In the genomic region with DNA sequence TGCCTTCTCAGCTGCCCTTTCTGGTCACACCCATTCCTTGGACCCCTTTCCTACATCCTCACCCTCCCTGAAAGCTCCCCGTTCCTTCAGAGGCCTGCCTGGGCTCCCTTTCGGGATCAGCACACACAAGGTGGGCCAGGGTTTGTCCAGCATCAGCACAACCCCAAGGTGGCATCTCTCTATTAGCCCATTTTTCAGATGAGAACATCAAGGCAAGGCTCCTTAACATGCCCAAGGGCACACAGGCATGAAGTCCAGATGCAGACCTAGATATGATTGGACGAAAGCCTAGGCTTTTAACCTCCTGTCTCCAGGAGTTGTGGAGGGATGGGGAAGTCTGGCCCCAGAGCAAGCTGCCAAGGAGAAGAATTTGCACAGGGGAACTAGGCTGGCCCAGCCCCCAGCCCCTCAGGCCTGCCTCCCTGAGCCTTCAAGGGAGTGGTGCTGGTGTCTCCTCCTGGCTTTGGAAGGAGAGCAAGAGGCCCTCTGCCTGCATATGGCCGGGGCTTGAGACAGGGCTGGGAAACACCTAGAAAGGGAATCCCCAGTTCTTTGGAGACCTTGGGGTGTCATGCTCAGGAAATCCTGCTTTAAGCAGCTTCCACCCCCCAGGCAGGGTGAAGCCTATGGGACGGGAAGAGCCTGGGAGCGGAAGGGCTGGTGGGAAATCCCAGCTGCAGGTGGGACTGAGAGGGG, we compare ENCODE assay signal across 20 cellular contexts. TPM values are rescaled to one million over a fixed set of nuclear protein-coding genes. Genes with fewer than 3 reads are reported as not detected.
DNase-seq lines count a peak whose midpoint lies in the region; ATAC-seq and TF ChIP-seq lines count a peak whose summit lies in the region.
"Had no signal": no experiment of that assay in that cellular context is flagged by ENCODE, and none has a peak within 500 bp of the region (broad histone marks: within the 10 kb centered on the region; RNA-seq: fewer than 3 reads in every experiment).

No MANE protein-coding gene starts in this region.

- peak overlapping the region in 1 of 2 experiments; percentile 32 for H3K4me3 ChIP-seq in neutrophil (ENCODE audit: low read depth in 1 of 2, low read length in 1 of 2)

- H3K4me1 ChIP-seq in neutrophil (ENCODE audit: control insufficient read depth in 1 of 2, insufficient read depth in 1 of 2, low read depth in 1 of 2, low read length in 1 of 2) = peaks cover 60 to 66% of the 10 kb centered on the region in 2 experiments

- H3K36me3 Mint-ChIP-seq in activated T-cell treated with anti-CD3 and anti-CD28 coated beads, Interleukin-2, amount 50 U/mL, for 24 hours (ENCODE audit: low read depth) = no peaks in the 10 kb centered on the region
- no peaks in the 10 kb centered on the region for H3K36me3 Mint-ChIP-seq in activated T-cell treated with anti-CD3 and anti-CD28 coated beads, Interleukin-2, amount 50 U/mL, for 72 hours (ENCODE audit: insufficient read depth in 2 of 2)
- H3K36me3 Mint-ChIP-seq in endothelial cell (ENCODE audit: low read depth, unreplicated experiment) = no peaks in the 10 kb centered on the region
- H3K36me3 Mint-ChIP-seq in activated naive CD8-positive, alpha-beta T cell treated with anti-CD3 and anti-CD28 coated beads for 36 hours = peaks cover 1% of the 10 kb centered on the region
- H3K36me3 Mint-ChIP-seq in activated naive CD8-positive, alpha-beta T cell treated with anti-CD3 and anti-CD28 coated beads, Interleukin-2, amount 50 U/mL, for 24 hours (ENCODE audit: low read depth) = no peaks in the 10 kb centered on the region
- H3K36me3 Mint-ChIP-seq in CD4-positive, alpha-beta T cell (ENCODE audit: low read depth) = no peaks in the 10 kb centered on the region

- POLR2A ChIA-PET in CD4-positive, alpha-beta T cell (lab: Charles Lee) = interaction anchor here (1.7 kb wide), 1 partner anchor 9 kb away, joined by 5 read pairs; a partner anchor contains a TSS

- H3K4me1 Mint-ChIP-seq in activated T-cell treated with anti-CD3 and anti-CD28 coated beads, Interleukin-2, amount 50 U/mL, for 24 hours (ENCODE audit: low read depth) = peaks cover 6% of the 10 kb centered on the region
- peaks cover 19% of the 10 kb centered on the region for H3K4me1 Mint-ChIP-seq in activated T-cell treated with anti-CD3 and anti-CD28 coated beads, Interleukin-2, amount 50 U/mL, for 72 hours (ENCODE audit: low read depth)
- peaks cover 25% of the 10 kb centered on the region for H3K4me1 Mint-ChIP-seq in endothelial cell (ENCODE audit: unreplicated experiment)
- peaks cover 7% of the 10 kb centered on the region for H3K4me1 Mint-ChIP-seq in activated naive CD8-positive, alpha-beta T cell treated with anti-CD3 and anti-CD28 coated beads for 36 hours
- H3K4me1 Mint-ChIP-seq in activated naive CD8-positive, alpha-beta T cell treated with anti-CD3 and anti-CD28 coated beads, Interleukin-2, amount 50 U/mL, for 24 hours = peaks cover 3% of the 10 kb centered on the region
- H3K4me1 Mint-ChIP-seq in CD4-positive, alpha-beta T cell (ENCODE audit: low read depth) = peaks cover 4% of the 10 kb centered on the region

- no peaks in the 10 kb centered on the region for H3K27me3 Mint-ChIP-seq in activated T-cell treated with anti-CD3 and anti-CD28 coated beads, Interleukin-2, amount 50 U/mL, for 24 hours
- no peaks in the 10 kb centered on the region for H3K27me3 Mint-ChIP-seq in activated T-cell treated with anti-CD3 and anti-CD28 coated beads, Interleukin-2, amount 50 U/mL, for 72 hours (ENCODE audit: low read depth)
- peaks cover 11% of the 10 kb centered on the region for H3K27me3 Mint-ChIP-seq in endothelial cell (ENCODE audit: unreplicated experiment)
- H3K27me3 Mint-ChIP-seq in activated naive CD8-positive, alpha-beta T cell treated with anti-CD3 and anti-CD28 coated beads for 36 hours = no peaks in the 10 kb centered on the region
- no peaks in the 10 kb centered on the region for H3K27me3 Mint-ChIP-seq in activated naive CD8-positive, alpha-beta T cell treated with anti-CD3 and anti-CD28 coated beads, Interleukin-2, amount 50 U/mL, for 24 hours
- no peaks in the 10 kb centered on the region for H3K27me3 Mint-ChIP-seq in CD4-positive, alpha-beta T cell
- H3K27me3 Mint-ChIP-seq: CD8-positive, alpha-beta memory T cell had no signal

- H3K27me3 ChIP-seq in neutrophil = no peaks in the 10 kb centered on the region
- no peaks in the 10 kb centered on the region for H3K27me3 ChIP-seq in CD4-positive, alpha-beta T cell (ENCODE audit: control insufficient read depth, insufficient read depth, low read length)

- no peaks in the 10 kb centered on the region for H3K9me3 Mint-ChIP-seq in activated T-cell treated with anti-CD3 and anti-CD28 coated beads, Interleukin-2, amount 50 U/mL, for 24 hours
- peaks cover 0 to 3% of the 10 kb centered on the region in 2 donors for H3K9me3 Mint-ChIP-seq in activated T-cell treated with anti-CD3 and anti-CD28 coated beads, Interleukin-2, amount 50 U/mL, for 72 hours
- no peaks in the 10 kb centered on the region for H3K9me3 Mint-ChIP-seq in endothelial cell (ENCODE audit: unreplicated experiment)
- peaks cover 1% of the 10 kb centered on the region for H3K9me3 Mint-ChIP-seq in activated naive CD8-positive, alpha-beta T cell treated with anti-CD3 and anti-CD28 coated beads for 36 hours
- H3K9me3 Mint-ChIP-seq in activated naive CD8-positive, alpha-beta T cell treated with anti-CD3 and anti-CD28 coated beads, Interleukin-2, amount 50 U/mL, for 24 hours = peaks cover 3% of the 10 kb centered on the region
- no peaks in the 10 kb centered on the region for H3K9me3 Mint-ChIP-seq in CD4-positive, alpha-beta T cell
- H3K9me3 Mint-ChIP-seq: CD8-positive, alpha-beta memory T cell; HFFc6 had no signal

- H3K27ac ChIP-seq in neutrophil = peak overlapping the region; percentile 65
- H3K27ac ChIP-seq in CD4-positive, alpha-beta T cell (ENCODE audit: low read depth, low read length) = no peak overlapping the region

- H3K4me3 Mint-ChIP-seq in activated T-cell treated with anti-CD3 and anti-CD28 coated beads, Interleukin-2, amount 50 U/mL, for 24 hours = no peak overlapping the region
- H3K4me3 Mint-ChIP-seq in activated T-cell treated with anti-CD3 and anti-CD28 coated beads, Interleukin-2, amount 50 U/mL, for 72 hours = no peak overlapping the region
- H3K4me3 Mint-ChIP-seq in endothelial cell (ENCODE audit: unreplicated experiment) = no peak overlapping the region
- no peak overlapping the region for H3K4me3 Mint-ChIP-seq in activated naive CD8-positive, alpha-beta T cell treated with anti-CD3 and anti-CD28 coated beads for 36 hours
- no peak overlapping the region for H3K4me3 Mint-ChIP-seq in activated naive CD8-positive, alpha-beta T cell treated with anti-CD3 and anti-CD28 coated beads, Interleukin-2, amount 50 U/mL, for 24 hours
- no peak overlapping the region for H3K4me3 Mint-ChIP-seq in CD4-positive, alpha-beta T cell
- H3K4me3 Mint-ChIP-seq: HFFc6 had no signal

- ATAC-seq in activated T-cell treated with anti-CD3 and anti-CD28 coated beads, Interleukin-2, amount 50 U/mL, for 72 hours (replicated peaks in 1 of 2) = no peak
- peak; percentile 15 for ATAC-seq in HG02610 (IDR thresholded peaks at IDR 0.05; ENCODE audit: unreplicated experiment)
- no peak for ATAC-seq in activated naive CD8-positive, alpha-beta T cell treated with anti-CD3 and anti-CD28 coated beads, Interleukin-2, amount 50 U/mL, for 24 hours
- ATAC-seq in CD4-positive, alpha-beta T cell (ENCODE audit: poor library complexity) = no peak
- ATAC-seq: PC-3 had no signal

- no peaks in the 10 kb centered on the region for H3K36me3 ChIP-seq in neutrophil

- CTCF ChIA-PET in CD4-positive, alpha-beta T cell (lab: Charles Lee) = no interaction called here

- intact Hi-C loops in CD4-positive, alpha-beta T cell (cut with DNase I, micrococcal nuclease) = no loop called here

- no peak for TF ChIP-seq CTCF in endothelial cell (IDR thresholded peaks at IDR 0.05; ENCODE audit: unreplicated experiment)
- TF ChIP-seq CTCF in neutrophil (IDR thresholded peaks at IDR 0.05) = no peak
- no peak for TF ChIP-seq CTCF in CD4-positive, alpha-beta T cell (IDR thresholded peaks at IDR 0.05)

- H3K9me3 ChIP-seq in neutrophil = no peaks in the 10 kb centered on the region
- H3K9me3 ChIP-seq in CD4-positive, alpha-beta T cell (ENCODE audit: control insufficient read depth, low read length) = no peaks in the 10 kb centered on the region

- peak overlapping the region; percentile 10 for H3K27ac Mint-ChIP-seq in activated T-cell treated with anti-CD3 and anti-CD28 coated beads, Interleukin-2, amount 50 U/mL, for 24 hours
- no peak overlapping the region for H3K27ac Mint-ChIP-seq in activated T-cell treated with anti-CD3 and anti-CD28 coated beads, Interleukin-2, amount 50 U/mL, for 72 hours
- H3K27ac Mint-ChIP-seq in endothelial cell (ENCODE audit: unreplicated experiment) = peak overlapping the region; percentile 61
- H3K27ac Mint-ChIP-seq in activated naive CD8-positive, alpha-beta T cell treated with anti-CD3 and anti-CD28 coated beads for 36 hours = no peak overlapping the region
- no peak overlapping the region for H3K27ac Mint-ChIP-seq in activated naive CD8-positive, alpha-beta T cell treated with anti-CD3 and anti-CD28 coated beads, Interleukin-2, amount 50 U/mL, for 24 hours
- H3K27ac Mint-ChIP-seq in CD4-positive, alpha-beta T cell = no peak overlapping the region
- H3K27ac Mint-ChIP-seq: HFFc6 had no signal

- no peak for DNase-seq in activated T-cell treated with anti-CD3 and anti-CD28 coated beads, Interleukin-2, amount 50 U/mL, for 24 hours
- DNase-seq in activated T-cell treated with anti-CD3 and anti-CD28 coated beads, Interleukin-2, amount 50 U/mL, for 72 hours = no peak
- no peak for DNase-seq in endothelial cell (ENCODE audit: low spot score)
- DNase-seq in activated naive CD8-positive, alpha-beta T cell treated with anti-CD3 and anti-CD28 coated beads for 36 hours = no peak
- DNase-seq in activated naive CD8-positive, alpha-beta T cell treated with anti-CD3 and anti-CD28 coated beads, Interleukin-2, amount 50 U/mL, for 24 hours = no peak
- no peak for DNase-seq in CD4-positive, alpha-beta T cell
- DNase-seq: 8988T, DMS53, EL, HFFc6, NCI-H1417 treated with DMSO at 0.1 percent for 48 hours, NCI-H187 treated with DMSO at 0.1 percent for 48 hours, NCI-H2227 treated with DMSO at 0.1 percent for 48 hours, NCI-H510A treated with DMSO at 0.1 percent for 48 hours, PC-3, RPMI8226, SIG-M5 had no signal

RNA-seq across cellular contexts. Expression of a gene that starts 9.0 kb away (rescaled TPM):
- 10 to 100 TPM; 70.1 to 70.5 TPM for total RNA-seq in activated T-cell treated with anti-CD3 and anti-CD28 coated beads, Interleukin-2, amount 50 U/mL, for 72 hours
- 86.1 TPM for total RNA-seq in endothelial cell (ENCODE audit: unreplicated experiment)
- total RNA-seq in activated naive CD8-positive, alpha-beta T cell treated with anti-CD3 and anti-CD28 coated beads for 36 hours = 10 to 100 TPM; 41.4 to 47.3 TPM
- total RNA-seq in CD4-positive, alpha-beta T cell = 10 to 100 TPM; 86.2 to 91.4 TPM

Comparison
In these comparisons a context has a peak if more than half of its experiments do, and no peak if none do; other contexts are left out.
1. H3K27ac Mint-ChIP-seq: peak in activated T-cell treated with anti-CD3 and anti-CD28 coated beads, Interleukin-2, amount 50 U/mL, for 24 hours (single experiment) and endothelial cell (single experiment); none in activated T-cell treated with anti-CD3 and anti-CD28 coated beads, Interleukin-2, amount 50 U/mL, for 72 hours (single experiment), activated naive CD8-positive, alpha-beta T cell treated with anti-CD3 and anti-CD28 coated beads for 36 hours (single experiment), activated naive CD8-positive, alpha-beta T cell treated with anti-CD3 and anti-CD28 coated beads, Interleukin-2, amount 50 U/mL, for 24 hours (single experiment) and CD4-positive, alpha-beta T cell (single experiment).